In the genomic region with DNA sequence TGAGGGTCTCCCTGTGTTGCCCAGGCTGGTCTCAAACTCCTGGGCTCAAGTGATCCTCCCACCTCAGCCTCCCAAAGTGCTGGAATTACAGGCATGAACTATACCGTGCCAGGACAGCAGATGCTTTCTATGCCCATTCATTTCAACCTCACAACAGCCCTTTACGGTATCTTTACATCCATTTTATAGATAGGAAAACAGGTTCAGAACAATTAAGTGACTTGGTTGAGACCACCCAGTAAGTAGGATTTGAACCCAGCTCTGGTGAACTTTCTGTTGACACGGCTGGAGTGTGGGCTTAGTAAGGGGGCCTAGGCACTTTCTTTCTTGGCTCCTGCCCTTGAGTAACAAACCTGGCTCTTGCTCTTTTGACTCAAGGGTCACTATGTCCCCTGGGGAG, we compare ENCODE assay signal across 1 cellular context.
TF ChIP-seq lines count a peak whose summit lies in the region.

No MANE protein-coding gene starts in this region.

TF ChIP-seq in H1, 55 proteins besides CTCF, POLR2A, EP300 and RAD21:
- TF ChIP-seq KDM1A (IDR thresholded peaks at IDR 0.05; ENCODE audit: borderline replicate concordance, low read length) (0 out of 2 replicates have a peak, but pooled peaks have one; percentile 10), JUN (IDR thresholded peaks at IDR 0.05; ENCODE audit: low read depth, low read length) (no peak), MAFK (IDR thresholded peaks at IDR 0.05; ENCODE audit: low read depth, low read length) (no peak), NANOG (IDR thresholded peaks at IDR 0.05; ENCODE audit: insufficient read depth, low read depth, low read length, poor library complexity, severe bottlenecking) (no peak), SAP30 (IDR thresholded peaks at IDR 0.05; ENCODE audit: insufficient read depth, insufficient replicate concordance, low read length) (no peak)
